ENCODE assay signal across 34 cellular contexts in the genomic region with DNA sequence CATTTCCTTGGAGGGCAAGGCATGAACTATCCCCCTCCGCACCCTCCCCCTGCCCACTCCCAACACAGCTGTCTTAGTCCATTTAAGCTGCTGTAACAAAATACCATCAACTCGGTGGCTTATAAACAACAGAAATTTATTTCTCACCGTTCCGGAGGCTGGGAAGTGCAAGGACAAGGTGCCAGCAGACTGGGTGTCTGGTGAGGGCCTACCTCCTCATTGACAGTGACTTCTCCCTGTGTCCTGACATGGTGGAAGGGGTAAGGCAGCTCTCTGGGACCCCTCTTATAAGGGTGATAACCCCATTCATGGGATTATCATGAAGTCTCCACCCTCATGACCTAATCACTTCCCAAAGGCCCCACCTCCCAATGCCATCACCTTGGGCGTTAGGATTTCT.
"Had no signal": no experiment of that assay in that cellular context is flagged by ENCODE, and none has a peak within 500 bp of the region (broad histone marks: within the 10 kb centered on the region; RNA-seq: fewer than 3 reads in every experiment).

No MANE protein-coding gene starts in this region.

- ATAC-seq: activated CD4-positive, CD25-positive, alpha-beta regulatory T cell treated with anti-CD3 and anti-CD28 coated beads, Interleukin-2, amount 50 U/mL, for 24 hours; activated CD8-positive, alpha-beta T cell treated with anti-CD3 and anti-CD28 coated beads for 36 hours; activated naive CD4-positive, alpha-beta T cell treated with anti-CD3 and anti-CD28 coated beads, Interleukin-2, amount 50 U/mL, for 72 hours; activated T-cell treated with anti-CD3 and anti-CD28 coated beads, Interleukin-2, amount 50 U/mL, for 72 hours; effector memory CD8-positive, alpha-beta T cell; foreskin keratinocyte; gastrocnemius medialis; heart left ventricle; T-helper 17 cell had no signal

- H3K9me3 ChIP-seq: ascending aorta, esophagus muscularis mucosa, gastrocnemius medialis, heart left ventricle had no signal

- H3K9me3 Mint-ChIP-seq: activated B cell treated with CpG ODN at 0.5 μM for 24 hours; activated CD8-positive, alpha-beta T cell treated with anti-CD3 and anti-CD28 coated beads for 36 hours; activated naive CD4-positive, alpha-beta T cell treated with anti-CD3 and anti-CD28 coated beads, Interleukin-2, amount 10 ng/mL, durations not matched to agents 7 days and 5 days; activated naive CD4-positive, alpha-beta T cell treated with anti-CD3 and anti-CD28 coated beads, Interleukin-2, amount 50 U/mL, for 72 hours; activated naive CD8-positive, alpha-beta T cell treated with anti-CD3 and anti-CD28 coated beads, Interleukin-2, amount 10 ng/mL, durations not matched to agents 7 days and 5 days; activated T-cell treated with anti-CD3 and anti-CD28 coated beads, Interleukin-2, amount 50 U/mL, for 24 hours; activated T-cell treated with anti-CD3 and anti-CD28 coated beads, Interleukin-2, amount 50 U/mL, for 72 hours; central memory CD8-positive, alpha-beta T cell; dendritic cell treated with granulocyte-macrophage colony-stimulating factor and Interleukin-4, amounts not matched to agents 40 ng/mL and 50 ng/mL, for 4 days; effector memory CD8-positive, alpha-beta T cell; T-helper 2 cell treated with Interferon-gamma antibody and Interleukin-4, amounts not matched to agents 5 μg/mL and 100 μg/mL, for 36 hours had no signal

- H3K36me3 ChIP-seq: ascending aorta, brain microvascular endothelial cell, esophagus muscularis mucosa, gastrocnemius medialis, heart left ventricle, WERI-Rb-1 had no signal

- H3K36me3 Mint-ChIP-seq: activated naive CD4-positive, alpha-beta T cell treated with anti-CD3 and anti-CD28 coated beads, Interleukin-2, amount 10 ng/mL, durations not matched to agents 7 days and 5 days; activated naive CD4-positive, alpha-beta T cell treated with anti-CD3 and anti-CD28 coated beads, Interleukin-2, amount 50 U/mL, for 72 hours; activated naive CD8-positive, alpha-beta T cell treated with anti-CD3 and anti-CD28 coated beads, Interleukin-2, amount 10 ng/mL, durations not matched to agents 7 days and 5 days had no signal

- H3K4me3 Mint-ChIP-seq: activated B cell treated with CpG ODN at 0.5 μM for 24 hours; activated CD8-positive, alpha-beta T cell treated with anti-CD3 and anti-CD28 coated beads for 36 hours; activated naive CD4-positive, alpha-beta T cell treated with anti-CD3 and anti-CD28 coated beads, Interleukin-2, amount 10 ng/mL, durations not matched to agents 7 days and 5 days; activated naive CD8-positive, alpha-beta T cell treated with anti-CD3 and anti-CD28 coated beads, Interleukin-2, amount 10 ng/mL, durations not matched to agents 7 days and 5 days; activated T-cell treated with anti-CD3 and anti-CD28 coated beads, Interleukin-2, amount 50 U/mL, for 24 hours; activated T-cell treated with anti-CD3 and anti-CD28 coated beads, Interleukin-2, amount 50 U/mL, for 72 hours; central memory CD8-positive, alpha-beta T cell; dendritic cell treated with granulocyte-macrophage colony-stimulating factor and Interleukin-4, amounts not matched to agents 40 ng/mL and 50 ng/mL, for 4 days; effector memory CD8-positive, alpha-beta T cell; T-helper 17 cell; T-helper 2 cell treated with Interferon-gamma antibody and Interleukin-4, amounts not matched to agents 5 μg/mL and 100 μg/mL, for 36 hours had no signal

- H3K27ac ChIP-seq: ascending aorta, brain microvascular endothelial cell, coronary artery, dorsolateral prefrontal cortex, esophagus muscularis mucosa, foreskin keratinocyte, gastrocnemius medialis, heart left ventricle, WERI-Rb-1 had no signal

- H3K27ac Mint-ChIP-seq: activated B cell treated with CpG ODN at 0.5 μM for 24 hours; activated CD8-positive, alpha-beta T cell treated with anti-CD3 and anti-CD28 coated beads for 36 hours; activated naive CD4-positive, alpha-beta T cell treated with anti-CD3 and anti-CD28 coated beads, Interleukin-2, amount 10 ng/mL, durations not matched to agents 7 days and 5 days; activated naive CD4-positive, alpha-beta T cell treated with anti-CD3 and anti-CD28 coated beads, Interleukin-2, amount 50 U/mL, for 72 hours; activated naive CD8-positive, alpha-beta T cell treated with anti-CD3 and anti-CD28 coated beads, Interleukin-2, amount 10 ng/mL, durations not matched to agents 7 days and 5 days; activated T-cell treated with anti-CD3 and anti-CD28 coated beads, Interleukin-2, amount 50 U/mL, for 24 hours; activated T-cell treated with anti-CD3 and anti-CD28 coated beads, Interleukin-2, amount 50 U/mL, for 72 hours; dendritic cell treated with granulocyte-macrophage colony-stimulating factor and Interleukin-4, amounts not matched to agents 40 ng/mL and 50 ng/mL, for 4 days; effector memory CD8-positive, alpha-beta T cell; T-helper 17 cell; T-helper 2 cell treated with Interferon-gamma antibody and Interleukin-4, amounts not matched to agents 5 μg/mL and 100 μg/mL, for 36 hours had no signal

- H3K4me1 ChIP-seq: ascending aorta, esophagus muscularis mucosa, foreskin keratinocyte, gastrocnemius medialis, heart left ventricle had no signal

- H3K27me3 ChIP-seq: ascending aorta, brain microvascular endothelial cell had no signal

- H3K4me3 ChIP-seq: ascending aorta, coronary artery, dorsolateral prefrontal cortex, esophagus muscularis mucosa, gastrocnemius medialis, heart left ventricle had no signal

- DNase-seq: activated B cell treated with CpG ODN at 0.5 μM for 24 hours; activated CD4-positive, alpha-beta T cell treated with anti-CD3 and anti-CD28 coated beads for 48 hours; activated CD4-positive, alpha-beta T cell treated with anti-CD3 and anti-CD28 coated beads, Interleukin-2, amount 50 U/mL, for 1 hour; activated CD4-positive, alpha-beta T cell treated with anti-CD3 and anti-CD28 coated beads, Interleukin-2, amount 50 U/mL, for 48 hours; activated CD8-positive, alpha-beta memory T cell treated with anti-CD3 and anti-CD28 coated beads, Interleukin-2, amount 50 U/mL, for 48 hours; activated CD8-positive, alpha-beta T cell treated with anti-CD3 and anti-CD28 coated beads for 36 hours; activated gamma-delta T cell; activated naive CD4-positive, alpha-beta T cell; activated naive CD4-positive, alpha-beta T cell treated with anti-CD3 and anti-CD28 coated beads, Interleukin-2, amount 10 ng/mL, durations not matched to agents 7 days and 5 days; activated naive CD8-positive, alpha-beta T cell treated with anti-CD3 and anti-CD28 coated beads, Interleukin-2, amount 10 ng/mL, durations not matched to agents 7 days and 5 days; activated T-cell treated with anti-CD3 and anti-CD28 coated beads for 4 hours; activated T-cell treated with anti-CD3 and anti-CD28 coated beads, Interleukin-2, amount 50 U/mL, for 24 hours; activated T-cell treated with anti-CD3 and anti-CD28 coated beads, Interleukin-2, amount 50 U/mL, for 72 hours; brain microvascular endothelial cell; dorsolateral prefrontal cortex; effector CD4-positive, alpha-beta T cell; effector memory CD8-positive, alpha-beta T cell; erythroblast; foreskin keratinocyte; gastrocnemius medialis; glutamatergic neuron; heart left ventricle; T-helper 1 cell; T-helper 17 cell; T1000; WERI-Rb-1 had no signal

- H3K4me1 Mint-ChIP-seq: activated B cell treated with CpG ODN at 0.5 μM for 24 hours; activated naive CD4-positive, alpha-beta T cell treated with anti-CD3 and anti-CD28 coated beads, Interleukin-2, amount 10 ng/mL, durations not matched to agents 7 days and 5 days had no signal
